ENCODE assay signal across 12 cellular contexts in the genomic region with DNA sequence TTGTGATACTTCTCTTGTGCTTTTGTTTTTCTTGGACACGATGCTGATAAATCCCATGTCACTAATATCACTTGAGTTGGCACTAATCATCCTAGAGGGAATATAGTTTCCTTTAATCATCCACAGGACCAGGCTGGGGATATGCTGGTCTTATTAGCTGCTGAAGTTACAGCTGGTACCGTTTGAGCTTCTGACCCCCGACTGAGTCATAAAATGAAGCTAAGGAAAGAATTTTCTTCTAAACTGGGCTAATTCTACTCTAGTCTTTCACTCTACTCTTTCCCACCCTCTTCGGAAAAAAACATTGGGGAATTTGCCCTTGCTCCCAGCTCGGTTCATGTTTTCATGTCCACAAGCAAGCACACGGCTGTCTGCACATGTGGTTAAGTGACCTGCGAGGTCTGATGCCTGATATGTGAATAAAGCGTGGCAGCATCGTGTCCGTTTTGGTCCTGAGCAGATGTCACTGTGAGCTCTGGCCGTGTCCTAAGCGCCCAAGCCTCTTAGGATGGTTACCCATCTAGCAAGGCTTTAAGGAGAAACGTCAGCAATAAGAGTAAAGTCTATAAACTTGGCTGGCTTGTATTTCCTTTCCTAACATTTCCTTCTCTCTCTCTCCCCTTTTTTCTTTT.
DNase-seq lines count a peak whose midpoint lies in the region; TF ChIP-seq lines count a peak whose summit lies in the region.
"Had no signal": no experiment of that assay in that cellular context is flagged by ENCODE, and none has a peak within 500 bp of the region (broad histone marks: within the 10 kb centered on the region; RNA-seq: fewer than 3 reads in every experiment).

No MANE protein-coding gene starts in this region.

- no peak overlapping the region for H3K4ac ChIP-seq in mesenchymal stem cell (ENCODE audit: low read depth in 1 of 2, low read length in 2 of 2)

- H3K9ac ChIP-seq in mesenchymal stem cell (ENCODE audit: low read length): peak overlapping the region; percentile 36

- H3K18ac ChIP-seq in mesenchymal stem cell (ENCODE audit: low read depth in 1 of 2, low read length in 2 of 2): no peak overlapping the region

- H4K8ac ChIP-seq in mesenchymal stem cell (ENCODE audit: low read length): no peak overlapping the region

- H3K9me3 Mint-ChIP-seq in activated CD4-positive, alpha-beta memory T cell treated with anti-CD3 and anti-CD28 coated beads for 36 hours: no peaks in the 10 kb centered on the region
- H3K9me3 Mint-ChIP-seq: activated T-helper 2 cell treated with anti-CD3 and anti-CD28 coated beads, Interferon-gamma antibody, Interleukin-2, Interleukin-4, amounts not matched to agents 10 μg/mL and 5 μg/mL and 100 μg/mL, durations not matched to agents 14 hours and 24 hours and 36 hours had no signal

- no peak overlapping the region for H3K4me2 ChIP-seq in mesenchymal stem cell (ENCODE audit: low read length, poor library complexity, severe bottlenecking)

- no peak overlapping the region for H3K14ac ChIP-seq in mesenchymal stem cell (ENCODE audit: low read length in 2 of 2)

- TF ChIP-seq CTCF in HFF-Myc (IDR thresholded peaks at IDR 0.05; ENCODE audit: low read depth, low read length, missing control alignments) (no peak), astrocyte of the spinal cord (IDR thresholded peaks at IDR 0.05; ENCODE audit: low read depth, low read length) (no peak), suprapubic skin (IDR thresholded peaks at IDR 0.05) (no peak)

- H2AK5ac ChIP-seq in mesenchymal stem cell (ENCODE audit: low read length, severe bottlenecking): no peak overlapping the region

- TF ChIP-seq EP300 in suprapubic skin (IDR thresholded peaks at IDR 0.05): no peak

- no peak overlapping the region for H3K4me3 Mint-ChIP-seq in activated CD4-positive, alpha-beta memory T cell treated with anti-CD3 and anti-CD28 coated beads for 36 hours

- no peak overlapping the region for H3K23ac ChIP-seq in mesenchymal stem cell (ENCODE audit: low read length in 2 of 2)

- in situ Hi-C loops in astrocyte of the spinal cord (cut with HindIII; ENCODE audit: low sequenced_read_pairs): loop anchor here (25.0 kb wide), 1 partner anchor 270 kb away; a partner anchor contains a TSS

- H3K36me3 ChIP-seq in mesenchymal stem cell (ENCODE audit: control insufficient read depth in 1 of 2, insufficient read depth in 2 of 2, low read depth in 1 of 2, low read length in 2 of 2) (no peaks in the 10 kb centered on the region), suprapubic skin (no peaks in the 10 kb centered on the region)

- H2BK12ac ChIP-seq in mesenchymal stem cell (ENCODE audit: low read length in 2 of 2): peak overlapping the region in 1 of 2 experiments; percentile 51

- H2BK5ac ChIP-seq in mesenchymal stem cell (ENCODE audit: low read depth, low read length, poor library complexity, severe bottlenecking): no peak overlapping the region

- H2BK15ac ChIP-seq in mesenchymal stem cell (ENCODE audit: low read depth, poor library complexity, severe bottlenecking): no peak overlapping the region

- no peak overlapping the region for H3K4me3 ChIP-seq in HFF-Myc (replicated peaks; ENCODE audit: low read depth, low read length)
- H3K4me3 ChIP-seq in astrocyte of the spinal cord (ENCODE audit: low read depth, low read length): no peak overlapping the region
- H3K4me3 ChIP-seq in mesenchymal stem cell (ENCODE audit: insufficient read depth in 1 of 2, low read depth in 1 of 2, low read length in 2 of 2): peak overlapping the region in 1 of 2 experiments; percentile 12
- H3K4me3 ChIP-seq in suprapubic skin: no peak overlapping the region
- H3K4me3 ChIP-seq: lung had no signal

- H3K27ac ChIP-seq in mesenchymal stem cell (ENCODE audit: low read length, poor library complexity, severe bottlenecking) (no peak overlapping the region), suprapubic skin (peak overlapping the region; percentile 21)

- no peaks in the 10 kb centered on the region for H3K27me3 ChIP-seq in mesenchymal stem cell (ENCODE audit: control insufficient read depth in 1 of 2, insufficient read depth in 1 of 2, low read length in 2 of 2)
- no peaks in the 10 kb centered on the region for H3K27me3 ChIP-seq in suprapubic skin

- DNase-seq in HFF-Myc (ENCODE audit: extremely low read depth, low read depth) (peak; percentile 59), astrocyte of the spinal cord (ENCODE audit: low read depth, low spot score) (peak; percentile 61), mesenchymal stem cell (no peak), suprapubic skin (ENCODE audit: low spot score in 2 of 2) (no peak), amygdala (lab: John Stamatoyannopoulos, UW) (no peak), activated gamma-delta T cell treated with Interleukin-2 at 50 U/mL for 16 hours (no peak)
- no peak for DNase-seq in activated CD4-positive, alpha-beta memory T cell treated with anti-CD3 and anti-CD28 coated beads for 36 hours
- DNase-seq: activated CD4-positive, CD25-positive, alpha-beta regulatory T cell; DMS 273 treated with DMSO at 0.1 percent for 48 hours; MM.1S had no signal

- H2BK120ac ChIP-seq in mesenchymal stem cell (ENCODE audit: low read depth, low read length): no peak overlapping the region

- H2AFZ ChIP-seq in mesenchymal stem cell (ENCODE audit: low read depth, low read length): no peak overlapping the region

- no peaks in the 10 kb centered on the region for H3K79me1 ChIP-seq in mesenchymal stem cell (replicated peaks; ENCODE audit: low read length, poor library complexity, severe bottlenecking)

- H3K9me3 ChIP-seq in mesenchymal stem cell (ENCODE audit: control insufficient read depth, low read length) (no peaks in the 10 kb centered on the region), suprapubic skin (no peaks in the 10 kb centered on the region)

- no peak for TF ChIP-seq POLR2A in suprapubic skin (IDR thresholded peaks at IDR 0.05)

- peaks cover 12% of the 10 kb centered on the region for H3K4me1 Mint-ChIP-seq in activated CD4-positive, alpha-beta memory T cell treated with anti-CD3 and anti-CD28 coated beads for 36 hours (ENCODE audit: low read depth)

- CTCF ChIA-PET in activated CD4-positive, alpha-beta memory T cell treated with anti-CD3 and anti-CD28 coated beads for 36 hours (lab: Charles Lee): interaction anchor here (0.6 to 10.0 kb wide), 6 partner anchors 10 to 338 kb away, joined by 3 to 267 read pairs (median 4); a partner anchor contains a TSS

- POLR2A ChIA-PET in activated CD4-positive, alpha-beta memory T cell treated with anti-CD3 and anti-CD28 coated beads for 36 hours (lab: Charles Lee): interaction anchor here (0.6 kb wide), 1 partner anchor 135 kb away, joined by 3 read pairs; no protein-coding TSS in a partner anchor

- H3K4me1 ChIP-seq in mesenchymal stem cell (ENCODE audit: control insufficient read depth, insufficient read depth, low read depth, low read length) (peaks cover 22% of the 10 kb centered on the region), suprapubic skin (peaks cover 45% of the 10 kb centered on the region)

- intact Hi-C loops in activated CD4-positive, alpha-beta memory T cell treated with anti-CD3 and anti-CD28 coated beads for 36 hours (cut with micrococcal nuclease): no loop called here

- no peaks in the 10 kb centered on the region for H3K27me3 Mint-ChIP-seq in activated CD4-positive, alpha-beta memory T cell treated with anti-CD3 and anti-CD28 coated beads for 36 hours

- peaks cover 8% of the 10 kb centered on the region for H3K36me3 Mint-ChIP-seq in activated CD4-positive, alpha-beta memory T cell treated with anti-CD3 and anti-CD28 coated beads for 36 hours

- no peak overlapping the region for H4K91ac ChIP-seq in mesenchymal stem cell (ENCODE audit: low read length)

- WGBS in mesenchymal stem cell: 87% methylated on average over 12 of the region's 13 CpGs
- WGBS in suprapubic skin: 75% methylated on average over 13 of the region's 13 CpGs

- no peak overlapping the region for H3K27ac Mint-ChIP-seq in activated CD4-positive, alpha-beta memory T cell treated with anti-CD3 and anti-CD28 coated beads for 36 hours
- H3K27ac Mint-ChIP-seq: activated T-helper 2 cell treated with anti-CD3 and anti-CD28 coated beads, Interferon-gamma antibody, Interleukin-2, Interleukin-4, amounts not matched to agents 10 μg/mL and 5 μg/mL and 100 μg/mL, durations not matched to agents 14 hours and 24 hours and 36 hours had no signal

Comparison
In these comparisons a context has a peak if more than half of its experiments do, and no peak if none do; other contexts are left out.
1. DNase-seq: peak in HFF-Myc (single experiment) and astrocyte of the spinal cord (single experiment); none in mesenchymal stem cell (single experiment), suprapubic skin (0 of 2), activated CD4-positive, alpha-beta memory T cell treated with anti-CD3 and anti-CD28 coated beads for 36 hours (single experiment), amygdala (0 of 56) and activated gamma-delta T cell treated with Interleukin-2 at 50 U/mL for 16 hours (single experiment).